In the genomic region with DNA sequence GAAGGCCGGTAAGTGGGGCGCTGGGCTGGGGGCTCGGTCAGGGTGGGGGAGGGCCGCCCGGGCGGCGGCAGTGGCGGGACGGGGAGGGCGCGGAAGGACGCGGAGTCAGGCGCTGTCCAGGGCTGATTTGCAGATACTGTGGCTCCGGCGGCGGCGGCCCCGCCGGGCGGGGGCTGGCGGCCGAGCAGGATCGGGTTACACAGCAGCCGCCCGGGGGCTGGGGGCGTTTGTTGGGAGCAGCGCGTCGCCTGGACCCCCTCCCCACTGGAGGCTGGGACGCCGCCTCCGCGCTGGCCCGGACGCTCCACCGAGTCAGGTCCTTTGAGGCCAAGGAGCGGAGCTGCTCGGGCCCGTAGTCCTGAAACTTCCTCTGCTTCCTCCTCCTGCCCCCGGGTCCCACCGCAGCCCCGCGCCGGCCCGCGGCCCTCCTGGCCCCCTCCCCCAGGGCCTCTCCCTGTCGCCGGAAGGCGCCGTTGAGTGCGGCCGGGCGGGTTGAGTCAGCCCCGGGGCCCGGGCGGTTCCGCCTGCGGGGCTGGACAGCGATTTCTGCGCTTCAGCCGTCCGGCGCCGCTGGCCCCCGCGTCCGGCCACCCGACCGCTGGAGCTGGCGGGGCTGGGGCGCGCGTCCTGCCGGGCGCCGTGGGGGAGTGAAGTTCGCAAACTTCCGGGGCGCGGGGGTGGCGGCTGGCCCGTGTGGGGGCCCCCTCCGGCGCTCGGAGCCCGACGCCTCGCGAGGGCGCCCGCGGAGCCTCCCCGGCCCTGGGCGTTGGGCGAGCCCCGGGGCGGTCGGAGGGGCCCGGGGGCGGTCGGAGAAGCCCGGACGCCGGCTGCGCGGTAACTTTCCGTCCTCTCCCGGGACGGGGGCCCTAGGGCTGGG, we compare ENCODE assay signal across 1 cellular context.
TF ChIP-seq lines count a peak whose summit lies in the region.

No MANE protein-coding gene starts in this region.

TF ChIP-seq in K562, 482 proteins besides CTCF, POLR2A, EP300 and RAD21 (continued from another document and continues in another):
- TF ChIP-seq, protein P1, sequence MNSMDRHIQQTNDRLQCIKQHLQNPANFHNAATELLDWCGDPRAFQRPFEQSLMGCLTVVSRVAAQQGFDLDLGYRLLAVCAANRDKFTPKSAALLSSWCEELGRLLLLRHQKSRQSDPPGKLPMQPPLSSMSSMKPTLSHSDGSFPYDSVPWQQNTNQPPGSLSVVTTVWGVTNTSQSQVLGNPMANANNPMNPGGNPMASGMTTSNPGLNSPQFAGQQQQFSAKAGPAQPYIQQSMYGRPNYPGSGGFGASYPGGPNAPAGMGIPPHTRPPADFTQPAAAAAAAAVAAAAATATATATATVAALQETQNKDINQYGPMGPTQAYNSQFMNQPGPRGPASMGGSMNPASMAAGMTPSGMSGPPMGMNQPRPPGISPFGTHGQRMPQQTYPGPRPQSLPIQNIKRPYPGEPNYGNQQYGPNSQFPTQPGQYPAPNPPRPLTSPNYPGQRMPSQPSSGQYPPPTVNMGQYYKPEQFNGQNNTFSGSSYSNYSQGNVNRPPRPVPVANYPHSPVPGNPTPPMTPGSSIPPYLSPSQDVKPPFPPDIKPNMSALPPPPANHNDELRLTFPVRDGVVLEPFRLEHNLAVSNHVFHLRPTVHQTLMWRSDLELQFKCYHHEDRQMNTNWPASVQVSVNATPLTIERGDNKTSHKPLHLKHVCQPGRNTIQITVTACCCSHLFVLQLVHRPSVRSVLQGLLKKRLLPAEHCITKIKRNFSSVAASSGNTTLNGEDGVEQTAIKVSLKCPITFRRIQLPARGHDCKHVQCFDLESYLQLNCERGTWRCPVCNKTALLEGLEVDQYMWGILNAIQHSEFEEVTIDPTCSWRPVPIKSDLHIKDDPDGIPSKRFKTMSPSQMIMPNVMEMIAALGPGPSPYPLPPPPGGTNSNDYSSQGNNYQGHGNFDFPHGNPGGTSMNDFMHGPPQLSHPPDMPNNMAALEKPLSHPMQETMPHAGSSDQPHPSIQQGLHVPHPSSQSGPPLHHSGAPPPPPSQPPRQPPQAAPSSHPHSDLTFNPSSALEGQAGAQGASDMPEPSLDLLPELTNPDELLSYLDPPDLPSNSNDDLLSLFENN (IDR thresholded peaks at IDR 0.05; ENCODE audit: low read depth in 2 of 2, low read length in 2 of 2): no peak
- TF ChIP-seq ZBTB8A (IDR thresholded peaks at IDR 0.05; ENCODE audit: partially characterized antibody) (no peak), MAFF (IDR thresholded peaks at IDR 0.05; ENCODE audit: low read length) (no peak), DPF2 (IDR thresholded peaks at IDR 0.05) (0 out of 2 replicates have a peak, but pooled peaks have one; percentile 17), PML (IDR thresholded peaks at IDR 0.05; ENCODE audit: low read length) (no peak), SP1 (CRISPR knock-in tag; IDR thresholded peaks at IDR 0.05) (no peak), BRCA1 (IDR thresholded peaks at IDR 0.05) (no peak), BRCA1 (CRISPR knock-in tag; IDR thresholded peaks at IDR 0.05) (no peak), MXI1 (IDR thresholded peaks at IDR 0.05; ENCODE audit: low read depth, low read length) (no peak), ZNF431 (CRISPR knock-in tag; IDR thresholded peaks at IDR 0.05) (peak; percentile 28; the same call in 1 of the 2 replicates), U2AF2 (optimal IDR thresholded peaks at IDR 0.05; ENCODE audit: low read depth, low read length) (no peak), ZNF12 (CRISPR knock-in tag; IDR thresholded peaks at IDR 0.05) (no peak), SETDB1 (IDR thresholded peaks at IDR 0.05; ENCODE audit: low read length) (no peak), BCL6 (CRISPR knock-in tag; IDR thresholded peaks at IDR 0.05) (no peak), NFXL1 (CRISPR knock-in tag; IDR thresholded peaks at IDR 0.05) (no peak), SRSF9 (IDR thresholded peaks at IDR 0.05; ENCODE audit: borderline replicate concordance, low read depth, low read length) (no peak), MAFK (IDR thresholded peaks at IDR 0.05; ENCODE audit: low read length) (no peak), ZNF551 (CRISPR knock-in tag; IDR thresholded peaks at IDR 0.05) (no peak), STAT5A (IDR thresholded peaks at IDR 0.05; ENCODE audit: borderline replicate concordance, low read length) (no peak), FOXJ3 (CRISPR knock-in tag; IDR thresholded peaks at IDR 0.05) (no peak), SAFB (IDR thresholded peaks at IDR 0.05; ENCODE audit: borderline replicate concordance, low read depth, low read length) (peak; percentile 70), GATAD2A (IDR thresholded peaks at IDR 0.05) (no peak), ERF (CRISPR knock-in tag; IDR thresholded peaks at IDR 0.05) (0 out of 2 replicates have a peak, but pooled peaks have one; percentile 30), MTA3 (IDR thresholded peaks at IDR 0.05; ENCODE audit: borderline replicate concordance) (peak; percentile 46; the same call in 1 of the 2 replicates), POLR2AphosphoS2 (IDR thresholded peaks at IDR 0.05; ENCODE audit: low read length) (no peak), TEAD4 (IDR thresholded peaks at IDR 0.05; ENCODE audit: low read length) (no peak), TEAD4 (CRISPR knock-in tag; IDR thresholded peaks at IDR 0.05; ENCODE audit: borderline replicate concordance) (no peak), POLR3A (IDR thresholded peaks at IDR 0.05; ENCODE audit: borderline replicate concordance, extremely low read depth, insufficient read depth, insufficient read length) (no peak), MIER1 (IDR thresholded peaks at IDR 0.05; ENCODE audit: low read depth) (peak; percentile 80; the same call in 1 of the 2 replicates), SMAD1 (IDR thresholded peaks at IDR 0.05; ENCODE audit: low read depth, low read length, partially characterized antibody) (no peak), RFX1 (IDR thresholded peaks at IDR 0.05) (no peak), TSC22D4 (tag; IDR thresholded peaks at IDR 0.05) (no peak), RBFOX2 (IDR thresholded peaks at IDR 0.05; ENCODE audit: low read depth, low read length) (peak; percentile 85), RBM14 (IDR thresholded peaks at IDR 0.05; ENCODE audit: borderline replicate concordance, insufficient read depth, low read depth, low read length) (no peak), SIN3A (IDR thresholded peaks at IDR 0.05; ENCODE audit: borderline replicate concordance in 2 of 2, control insufficient read depth in 1 of 2, low read depth in 2 of 2, low read length in 2 of 2) (peak in 1 of 2 experiments; percentile 84; a peak in 1 of 4 replicates)
- TF ChIP-seq, protein P2, sequence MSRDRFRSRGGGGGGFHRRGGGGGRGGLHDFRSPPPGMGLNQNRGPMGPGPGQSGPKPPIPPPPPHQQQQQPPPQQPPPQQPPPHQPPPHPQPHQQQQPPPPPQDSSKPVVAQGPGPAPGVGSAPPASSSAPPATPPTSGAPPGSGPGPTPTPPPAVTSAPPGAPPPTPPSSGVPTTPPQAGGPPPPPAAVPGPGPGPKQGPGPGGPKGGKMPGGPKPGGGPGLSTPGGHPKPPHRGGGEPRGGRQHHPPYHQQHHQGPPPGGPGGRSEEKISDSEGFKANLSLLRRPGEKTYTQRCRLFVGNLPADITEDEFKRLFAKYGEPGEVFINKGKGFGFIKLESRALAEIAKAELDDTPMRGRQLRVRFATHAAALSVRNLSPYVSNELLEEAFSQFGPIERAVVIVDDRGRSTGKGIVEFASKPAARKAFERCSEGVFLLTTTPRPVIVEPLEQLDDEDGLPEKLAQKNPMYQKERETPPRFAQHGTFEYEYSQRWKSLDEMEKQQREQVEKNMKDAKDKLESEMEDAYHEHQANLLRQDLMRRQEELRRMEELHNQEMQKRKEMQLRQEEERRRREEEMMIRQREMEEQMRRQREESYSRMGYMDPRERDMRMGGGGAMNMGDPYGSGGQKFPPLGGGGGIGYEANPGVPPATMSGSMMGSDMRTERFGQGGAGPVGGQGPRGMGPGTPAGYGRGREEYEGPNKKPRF (IDR thresholded peaks at IDR 0.05; ENCODE audit: low read depth, low read length): no peak
- TF ChIP-seq, protein P3, sequence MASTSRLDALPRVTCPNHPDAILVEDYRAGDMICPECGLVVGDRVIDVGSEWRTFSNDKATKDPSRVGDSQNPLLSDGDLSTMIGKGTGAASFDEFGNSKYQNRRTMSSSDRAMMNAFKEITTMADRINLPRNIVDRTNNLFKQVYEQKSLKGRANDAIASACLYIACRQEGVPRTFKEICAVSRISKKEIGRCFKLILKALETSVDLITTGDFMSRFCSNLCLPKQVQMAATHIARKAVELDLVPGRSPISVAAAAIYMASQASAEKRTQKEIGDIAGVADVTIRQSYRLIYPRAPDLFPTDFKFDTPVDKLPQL (IDR thresholded peaks at IDR 0.05; ENCODE audit: extremely low read depth, insufficient read length): no peak
- TF ChIP-seq, protein P4, sequence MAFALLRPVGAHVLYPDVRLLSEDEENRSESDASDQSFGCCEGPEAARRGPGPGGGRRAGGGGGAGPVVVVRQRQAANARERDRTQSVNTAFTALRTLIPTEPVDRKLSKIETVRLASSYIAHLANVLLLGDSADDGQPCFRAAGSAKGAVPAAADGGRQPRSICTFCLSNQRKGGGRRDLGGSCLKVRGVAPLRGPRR (CRISPR knock-in tag; IDR thresholded peaks at IDR 0.05): no peak
- TF ChIP-seq, protein P5, sequence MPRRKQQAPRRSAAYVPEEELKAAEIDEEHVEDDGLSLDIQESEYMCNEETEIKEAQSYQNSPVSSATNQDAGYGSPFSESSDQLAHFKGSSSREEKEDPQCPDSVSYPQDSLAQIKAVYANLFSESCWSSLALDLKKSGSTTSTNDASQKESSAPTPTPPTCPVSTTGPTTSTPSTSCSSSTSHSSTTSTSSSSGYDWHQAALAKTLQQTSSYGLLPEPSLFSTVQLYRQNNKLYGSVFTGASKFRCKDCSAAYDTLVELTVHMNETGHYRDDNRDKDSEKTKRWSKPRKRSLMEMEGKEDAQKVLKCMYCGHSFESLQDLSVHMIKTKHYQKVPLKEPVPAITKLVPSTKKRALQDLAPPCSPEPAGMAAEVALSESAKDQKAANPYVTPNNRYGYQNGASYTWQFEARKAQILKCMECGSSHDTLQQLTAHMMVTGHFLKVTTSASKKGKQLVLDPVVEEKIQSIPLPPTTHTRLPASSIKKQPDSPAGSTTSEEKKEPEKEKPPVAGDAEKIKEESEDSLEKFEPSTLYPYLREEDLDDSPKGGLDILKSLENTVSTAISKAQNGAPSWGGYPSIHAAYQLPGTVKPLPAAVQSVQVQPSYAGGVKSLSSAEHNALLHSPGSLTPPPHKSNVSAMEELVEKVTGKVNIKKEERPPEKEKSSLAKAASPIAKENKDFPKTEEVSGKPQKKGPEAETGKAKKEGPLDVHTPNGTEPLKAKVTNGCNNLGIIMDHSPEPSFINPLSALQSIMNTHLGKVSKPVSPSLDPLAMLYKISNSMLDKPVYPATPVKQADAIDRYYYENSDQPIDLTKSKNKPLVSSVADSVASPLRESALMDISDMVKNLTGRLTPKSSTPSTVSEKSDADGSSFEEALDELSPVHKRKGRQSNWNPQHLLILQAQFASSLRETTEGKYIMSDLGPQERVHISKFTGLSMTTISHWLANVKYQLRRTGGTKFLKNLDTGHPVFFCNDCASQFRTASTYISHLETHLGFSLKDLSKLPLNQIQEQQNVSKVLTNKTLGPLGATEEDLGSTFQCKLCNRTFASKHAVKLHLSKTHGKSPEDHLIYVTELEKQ (CRISPR knock-in tag; IDR thresholded peaks at IDR 0.05): no peak
- TF ChIP-seq, protein P6, sequence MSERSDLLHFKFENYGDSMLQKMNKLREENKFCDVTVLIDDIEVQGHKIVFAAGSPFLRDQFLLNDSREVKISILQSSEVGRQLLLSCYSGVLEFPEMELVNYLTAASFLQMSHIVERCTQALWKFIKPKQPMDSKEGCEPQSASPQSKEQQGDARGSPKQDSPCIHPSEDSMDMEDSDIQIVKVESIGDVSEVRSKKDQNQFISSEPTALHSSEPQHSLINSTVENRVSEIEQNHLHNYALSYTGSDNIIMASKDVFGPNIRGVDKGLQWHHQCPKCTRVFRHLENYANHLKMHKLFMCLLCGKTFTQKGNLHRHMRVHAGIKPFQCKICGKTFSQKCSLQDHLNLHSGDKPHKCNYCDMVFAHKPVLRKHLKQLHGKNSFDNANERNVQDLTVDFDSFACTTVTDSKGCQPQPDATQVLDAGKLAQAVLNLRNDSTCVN (CRISPR knock-in tag; IDR thresholded peaks at IDR 0.05): no peak
- TF ChIP-seq, protein P7, sequence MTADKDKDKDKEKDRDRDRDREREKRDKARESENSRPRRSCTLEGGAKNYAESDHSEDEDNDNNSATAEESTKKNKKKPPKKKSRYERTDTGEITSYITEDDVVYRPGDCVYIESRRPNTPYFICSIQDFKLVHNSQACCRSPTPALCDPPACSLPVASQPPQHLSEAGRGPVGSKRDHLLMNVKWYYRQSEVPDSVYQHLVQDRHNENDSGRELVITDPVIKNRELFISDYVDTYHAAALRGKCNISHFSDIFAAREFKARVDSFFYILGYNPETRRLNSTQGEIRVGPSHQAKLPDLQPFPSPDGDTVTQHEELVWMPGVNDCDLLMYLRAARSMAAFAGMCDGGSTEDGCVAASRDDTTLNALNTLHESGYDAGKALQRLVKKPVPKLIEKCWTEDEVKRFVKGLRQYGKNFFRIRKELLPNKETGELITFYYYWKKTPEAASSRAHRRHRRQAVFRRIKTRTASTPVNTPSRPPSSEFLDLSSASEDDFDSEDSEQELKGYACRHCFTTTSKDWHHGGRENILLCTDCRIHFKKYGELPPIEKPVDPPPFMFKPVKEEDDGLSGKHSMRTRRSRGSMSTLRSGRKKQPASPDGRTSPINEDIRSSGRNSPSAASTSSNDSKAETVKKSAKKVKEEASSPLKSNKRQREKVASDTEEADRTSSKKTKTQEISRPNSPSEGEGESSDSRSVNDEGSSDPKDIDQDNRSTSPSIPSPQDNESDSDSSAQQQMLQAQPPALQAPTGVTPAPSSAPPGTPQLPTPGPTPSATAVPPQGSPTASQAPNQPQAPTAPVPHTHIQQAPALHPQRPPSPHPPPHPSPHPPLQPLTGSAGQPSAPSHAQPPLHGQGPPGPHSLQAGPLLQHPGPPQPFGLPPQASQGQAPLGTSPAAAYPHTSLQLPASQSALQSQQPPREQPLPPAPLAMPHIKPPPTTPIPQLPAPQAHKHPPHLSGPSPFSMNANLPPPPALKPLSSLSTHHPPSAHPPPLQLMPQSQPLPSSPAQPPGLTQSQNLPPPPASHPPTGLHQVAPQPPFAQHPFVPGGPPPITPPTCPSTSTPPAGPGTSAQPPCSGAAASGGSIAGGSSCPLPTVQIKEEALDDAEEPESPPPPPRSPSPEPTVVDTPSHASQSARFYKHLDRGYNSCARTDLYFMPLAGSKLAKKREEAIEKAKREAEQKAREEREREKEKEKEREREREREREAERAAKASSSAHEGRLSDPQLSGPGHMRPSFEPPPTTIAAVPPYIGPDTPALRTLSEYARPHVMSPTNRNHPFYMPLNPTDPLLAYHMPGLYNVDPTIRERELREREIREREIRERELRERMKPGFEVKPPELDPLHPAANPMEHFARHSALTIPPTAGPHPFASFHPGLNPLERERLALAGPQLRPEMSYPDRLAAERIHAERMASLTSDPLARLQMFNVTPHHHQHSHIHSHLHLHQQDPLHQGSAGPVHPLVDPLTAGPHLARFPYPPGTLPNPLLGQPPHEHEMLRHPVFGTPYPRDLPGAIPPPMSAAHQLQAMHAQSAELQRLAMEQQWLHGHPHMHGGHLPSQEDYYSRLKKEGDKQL (CRISPR knock-in tag; IDR thresholded peaks at IDR 0.05; ENCODE audit: borderline replicate concordance): no peak
- TF ChIP-seq, protein P8, sequence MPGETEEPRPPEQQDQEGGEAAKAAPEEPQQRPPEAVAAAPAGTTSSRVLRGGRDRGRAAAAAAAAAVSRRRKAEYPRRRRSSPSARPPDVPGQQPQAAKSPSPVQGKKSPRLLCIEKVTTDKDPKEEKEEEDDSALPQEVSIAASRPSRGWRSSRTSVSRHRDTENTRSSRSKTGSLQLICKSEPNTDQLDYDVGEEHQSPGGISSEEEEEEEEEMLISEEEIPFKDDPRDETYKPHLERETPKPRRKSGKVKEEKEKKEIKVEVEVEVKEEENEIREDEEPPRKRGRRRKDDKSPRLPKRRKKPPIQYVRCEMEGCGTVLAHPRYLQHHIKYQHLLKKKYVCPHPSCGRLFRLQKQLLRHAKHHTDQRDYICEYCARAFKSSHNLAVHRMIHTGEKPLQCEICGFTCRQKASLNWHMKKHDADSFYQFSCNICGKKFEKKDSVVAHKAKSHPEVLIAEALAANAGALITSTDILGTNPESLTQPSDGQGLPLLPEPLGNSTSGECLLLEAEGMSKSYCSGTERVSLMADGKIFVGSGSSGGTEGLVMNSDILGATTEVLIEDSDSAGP (CRISPR knock-in tag; IDR thresholded peaks at IDR 0.05): no peak
